In the genomic region with DNA sequence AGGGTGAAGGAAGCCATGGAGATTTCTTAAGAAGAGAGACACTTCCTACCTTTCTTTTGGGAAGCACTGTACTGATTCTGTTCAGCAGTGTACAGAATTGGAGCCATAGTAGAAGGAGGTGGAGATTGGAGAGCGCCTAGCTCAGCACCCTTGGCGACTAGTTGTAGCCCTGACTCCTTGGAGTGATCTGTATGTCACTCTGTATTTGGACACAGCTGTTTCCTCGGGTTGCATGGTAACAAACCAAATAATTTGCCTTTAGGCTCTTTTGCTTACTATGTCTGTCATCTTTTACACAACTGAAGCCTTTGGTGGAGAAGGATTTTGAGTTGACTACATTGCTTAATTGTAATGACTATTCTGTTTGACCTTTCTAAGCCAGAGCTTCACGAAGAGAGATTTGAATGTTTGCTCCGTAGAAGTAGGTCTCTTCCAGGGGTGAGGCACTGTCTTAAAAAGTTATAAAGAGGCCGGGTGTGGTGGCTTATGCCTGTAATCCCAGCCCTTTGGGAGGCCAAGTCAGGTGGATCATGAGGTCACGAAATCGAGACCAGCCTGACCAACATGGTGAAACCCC, we compare ENCODE assay signal across 9 cellular contexts.
DNase-seq lines count a peak whose midpoint lies in the region; ATAC-seq and TF ChIP-seq lines count a peak whose summit lies in the region.
"Had no signal": no experiment of that assay in that cellular context is flagged by ENCODE, and none has a peak within 500 bp of the region (broad histone marks: within the 10 kb centered on the region; RNA-seq: fewer than 3 reads in every experiment).

No MANE protein-coding gene starts in this region.

- peaks cover 3% of the 10 kb centered on the region for H3K27me3 Mint-ChIP-seq in glutamatergic neuron (ENCODE audit: unreplicated experiment)

- peaks cover 11% of the 10 kb centered on the region for H3K4me1 Mint-ChIP-seq in glutamatergic neuron (ENCODE audit: low read depth, unreplicated experiment)

- TF ChIP-seq CTCF in glutamatergic neuron (IDR thresholded peaks at IDR 0.05; ENCODE audit: partially characterized antibody, unreplicated experiment): no peak

- no peaks in the 10 kb centered on the region for H3K36me3 Mint-ChIP-seq in glutamatergic neuron (ENCODE audit: unreplicated experiment)

- intact Hi-C loops in right cardiac atrium (cut with DNase I): no loop called here

- no peak for DNase-seq in right cardiac atrium
- no peak for DNase-seq in HuH-7.5 (ENCODE audit: low spot score)
- DNase-seq in stimulated activated CD4-positive, alpha-beta T cell treated with anti-CD3 and anti-CD28 coated beads, Interleukin-12 subunit alpha, Interleukin-12 subunit beta, amount 100 ng/mL, for 4 hours: no peak
- DNase-seq in activated CD4-positive, alpha-beta T cell treated with anti-CD3 and anti-CD28 coated beads for 1 hour: no peak
- DNase-seq in glutamatergic neuron: no peak

- no peaks in the 10 kb centered on the region for H3K9me3 ChIP-seq in right cardiac atrium (ENCODE audit: control insufficient read depth, low read length)

- 70% methylated on average over 8 of the region's 8 CpGs for WGBS in right cardiac atrium

- no peak overlapping the region for H3K4me3 Mint-ChIP-seq in glutamatergic neuron (ENCODE audit: unreplicated experiment)

- peaks cover 1% of the 10 kb centered on the region for H3K9me3 Mint-ChIP-seq in glutamatergic neuron (ENCODE audit: unreplicated experiment)

- no peak overlapping the region for H3K27ac Mint-ChIP-seq in glutamatergic neuron (ENCODE audit: unreplicated experiment)

- H3K27me3 ChIP-seq in right cardiac atrium (ENCODE audit: control insufficient read depth, insufficient read depth): no peaks in the 10 kb centered on the region

- H3K4me1 ChIP-seq in right cardiac atrium (ENCODE audit: control insufficient read depth, insufficient read depth, low read length): peaks cover 9% of the 10 kb centered on the region

- ATAC-seq in GM18858 (IDR thresholded peaks at IDR 0.05; ENCODE audit: unreplicated experiment): peak; percentile 62
- peak; percentile 84 for ATAC-seq in GM21717 (IDR thresholded peaks at IDR 0.05; ENCODE audit: unreplicated experiment)
- peak; percentile 73 for ATAC-seq in HG03565 (IDR thresholded peaks at IDR 0.05; ENCODE audit: unreplicated experiment)
- ATAC-seq in right cardiac atrium: peak; percentile 47 to 62

- no peak overlapping the region for H3K4me3 ChIP-seq in right cardiac atrium (ENCODE audit: low read length)
- H3K4me3 ChIP-seq: skin epidermis had no signal

- H3K27ac ChIP-seq in right cardiac atrium (ENCODE audit: low read length): no peak overlapping the region
